ENCODE assay signal across 10 cellular contexts in genomic region chr10:99667108-99667751, GRCh38. TPM values are rescaled to one million over a fixed set of nuclear protein-coding genes. Genes with fewer than 3 reads are reported as not detected.
DNase-seq lines count a peak whose midpoint lies in the region; ATAC-seq and TF ChIP-seq lines count a peak whose summit lies in the region.
"Had no signal": no experiment of that assay in that cellular context is flagged by ENCODE, and none has a peak within 500 bp of the region (broad histone marks: within the 10 kb centered on the region; RNA-seq: fewer than 3 reads in every experiment).

No MANE protein-coding gene starts in this region.

- H3K9me3 Mint-ChIP-seq in HFFc6: no peaks in the 10 kb centered on the region

- TF ChIP-seq CTCF in HFFc6 (IDR thresholded peaks at IDR 0.05) (no peak), WERI-Rb-1 (IDR thresholded peaks at IDR 0.05; ENCODE audit: low read depth, low read length) (no peak)

- DNase-seq in HFFc6: peak; percentile 90
- DNase-seq in fibroblast of peridontal ligament (ENCODE audit: extremely low read depth): peak; percentile 53
- peak; percentile 52 for DNase-seq in stromal cell of bone marrow (ENCODE audit: low read depth)
- DNase-seq in WERI-Rb-1: no peak
- no peak for DNase-seq in neuronal stem cell (ENCODE audit: low spot score)
- no peak for DNase-seq in SW 1271 (lab: John Stamatoyannopoulos, UW)
- DNase-seq: activated CD4-positive, CD25-positive, alpha-beta regulatory T cell; NCI-H2081 treated with DMSO at 0.1 percent for 48 hours; right cardiac atrium had no signal

- H3K27ac ChIP-seq in WERI-Rb-1: no peak overlapping the region
- no peak overlapping the region for H3K27ac ChIP-seq in neuronal stem cell (replicated peaks; ENCODE audit: low read length)

- H2BK5ac ChIP-seq in neuronal stem cell (ENCODE audit: low read length): no peak overlapping the region

- H2AK5ac ChIP-seq in neuronal stem cell (ENCODE audit: low read depth, low read length): no peak overlapping the region

- H3K18ac ChIP-seq in neuronal stem cell (ENCODE audit: low read length): no peak overlapping the region

- H3K4ac ChIP-seq in neuronal stem cell (ENCODE audit: low read length): no peak overlapping the region

- ATAC-seq in SK-N-SH treated with all-trans-retinoic acid at 6 μM for 48 hours: peak; percentile 95
- ATAC-seq: right cardiac atrium had no signal

- H3K9ac ChIP-seq in neuronal stem cell (ENCODE audit: low read depth, low read length, poor library complexity): no peak overlapping the region

- H3K79me1 ChIP-seq in neuronal stem cell (ENCODE audit: low read depth, low read length): no peaks in the 10 kb centered on the region

- H3K36me3 Mint-ChIP-seq in HFFc6 (ENCODE audit: low read depth): peaks cover 38% of the 10 kb centered on the region

- H3K4me1 ChIP-seq in neuronal stem cell (ENCODE audit: control insufficient read depth in 2 of 2, insufficient read depth in 1 of 2, low read depth in 1 of 2, low read length in 2 of 2): no peaks in the 10 kb centered on the region

- H3K4me3 ChIP-seq in WERI-Rb-1 (ENCODE audit: low read depth, low read length): no peak overlapping the region
- no peak overlapping the region for H3K4me3 ChIP-seq in neuronal stem cell (ENCODE audit: low read length in 2 of 2)

- H3K23ac ChIP-seq in neuronal stem cell (ENCODE audit: low read depth, low read length, poor library complexity): no peak overlapping the region

- H3K4me2 ChIP-seq in neuronal stem cell (ENCODE audit: insufficient read depth, low read length, poor library complexity, severe bottlenecking): no peak overlapping the region

- no peak overlapping the region for H3K14ac ChIP-seq in neuronal stem cell (ENCODE audit: low read length)

- H3K27ac Mint-ChIP-seq in HFFc6: peak overlapping the region; percentile 79

- H4K8ac ChIP-seq in neuronal stem cell (ENCODE audit: low read depth, low read length): no peak overlapping the region

- H4K91ac ChIP-seq in neuronal stem cell (ENCODE audit: low read depth, low read length, poor library complexity): no peak overlapping the region

- H3K9me3 ChIP-seq in WERI-Rb-1 (ENCODE audit: severe bottlenecking) (no peaks in the 10 kb centered on the region), neuronal stem cell (replicated peaks in 1 of 2; ENCODE audit: control insufficient read depth in 2 of 2, insufficient read depth in 1 of 2, low read depth in 1 of 2, low read length in 2 of 2) (no peaks in the 10 kb centered on the region)

- H3K27me3 Mint-ChIP-seq in HFFc6 (ENCODE audit: insufficient read depth): no peaks in the 10 kb centered on the region

- peak overlapping the region; percentile 6; the same call in 1 of the 2 replicates for H3K4me3 Mint-ChIP-seq in HFFc6

- H3K36me3 ChIP-seq in WERI-Rb-1 (peaks cover 8% of the 10 kb centered on the region), neuronal stem cell (replicated peaks in 1 of 2; ENCODE audit: control insufficient read depth in 2 of 2, insufficient read depth in 2 of 2, low read length in 2 of 2) (peaks cover 4 to 39% of the 10 kb centered on the region in 2 donors)

- WGBS in neuronal stem cell (ENCODE audit: extremely low coverage in 2 of 2, insufficient read length in 2 of 2, insufficient replicate concordance in 1 of 2), 2 donors: no CpG with 5 or more reads among the region's 4 CpGs

- H2AFZ ChIP-seq in neuronal stem cell (ENCODE audit: low read length): no peak overlapping the region

- H3K27me3 ChIP-seq in WERI-Rb-1 (ENCODE audit: insufficient read depth, low read depth, severe bottlenecking) (no peaks in the 10 kb centered on the region), neuronal stem cell (ENCODE audit: control insufficient read depth in 3 of 3, insufficient read depth in 3 of 3, low read depth in 1 of 3, low read length in 3 of 3) (no peaks in the 10 kb centered on the region)

- H2BK15ac ChIP-seq in neuronal stem cell (ENCODE audit: low read length): no peak overlapping the region

- no peak overlapping the region for H2BK120ac ChIP-seq in neuronal stem cell (ENCODE audit: low read depth, low read length)

- H2BK12ac ChIP-seq in neuronal stem cell (ENCODE audit: low read length): no peak overlapping the region

- H3K4me1 Mint-ChIP-seq in HFFc6 (ENCODE audit: low read depth): peaks cover 49% of the 10 kb centered on the region

TF ChIP-seq in SK-N-SH treated with all-trans-retinoic acid at 6 μM for 48 hours, 23 proteins besides CTCF, POLR2A, EP300 and RAD21:
- TF ChIP-seq ZC3H10 (CRISPR knock-in tag; IDR thresholded peaks at IDR 0.05) (0 out of 2 replicates have a peak, but pooled peaks have one; percentile 72), OSR1 (CRISPR knock-in tag; IDR thresholded peaks at IDR 0.05) (no peak), ISL1 (CRISPR knock-in tag; IDR thresholded peaks at IDR 0.05) (peak; percentile 86), ESRRG (CRISPR knock-in tag; IDR thresholded peaks at IDR 0.05) (no peak)

RNA-seq across cellular contexts. Expression of gene ENTPD7, which starts 7.9 kb away (rescaled TPM):
- total RNA-seq in HFFc6 (2021; fragmentation: NEBNext Ultra II Directional; extraction: Animal tissue kit (Norgen Biotek cat#: 25700)): 10 to 100 TPM; 11.1 to 17.0 (median 13.6) TPM
- polyA plus RNA-seq in neuronal stem cell (2013, experiment 1 of 2): 5.7 TPM
- 5.5 TPM for polyA plus RNA-seq in neuronal stem cell (2013, experiment 2 of 2)

RNA-seq across cellular contexts. Expression of gene SLC25A28, which starts 47.0 kb away (rescaled TPM):
- total RNA-seq in HFFc6 (2021; fragmentation: NEBNext Ultra II Directional; extraction: Animal tissue kit (Norgen Biotek cat#: 25700)): 10 to 100 TPM; 18.3 to 23.9 (median 21.2) TPM
- polyA plus RNA-seq in neuronal stem cell (2013, experiment 1 of 2): 23.8 TPM
- polyA plus RNA-seq in neuronal stem cell (2013, experiment 2 of 2): 24.1 TPM

Comparison
In these comparisons a context has a peak if more than half of its experiments do, and no peak if none do; other contexts are left out.
1. DNase-seq: peak in HFFc6 (single experiment), fibroblast of peridontal ligament (single experiment) and stromal cell of bone marrow (single experiment); none in WERI-Rb-1 (single experiment), neuronal stem cell (single experiment) and SW 1271 (0 of 2).